16 cellular contexts compared by ENCODE assay signal in the genomic region with DNA sequence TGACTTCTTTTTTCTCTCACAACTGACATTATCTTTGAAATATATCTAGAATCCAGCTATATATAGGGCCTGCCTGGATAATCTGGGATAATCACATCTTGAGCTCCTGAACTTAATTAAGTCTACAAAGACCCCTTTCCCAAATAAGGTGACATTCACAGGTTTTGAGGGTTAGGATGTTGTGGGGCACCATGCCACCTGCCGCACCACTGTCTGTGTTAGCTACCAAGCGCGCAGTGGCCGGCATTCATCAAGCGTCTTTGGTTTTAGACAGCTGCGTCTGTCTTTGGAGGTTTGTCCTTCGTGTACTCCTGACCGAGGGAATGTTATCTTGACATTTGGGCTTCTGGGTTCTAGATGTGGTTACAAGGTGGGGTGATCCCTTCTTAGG. TPM values are rescaled to one million over a fixed set of nuclear protein-coding genes. Genes with fewer than 3 reads are reported as not detected.
A peak's percentile ranks its signal among the peaks of the same experiment; 100 is the strongest.
DNase-seq lines count a peak whose midpoint lies in the region; ATAC-seq and TF ChIP-seq lines count a peak whose summit lies in the region.
"Had no signal": no experiment of that assay in that cellular context is flagged by ENCODE, and none has a peak within 500 bp of the region (broad histone marks: within the 10 kb centered on the region; RNA-seq: fewer than 3 reads in every experiment).

No MANE protein-coding gene starts in this region.

- H3K27me3 Mint-ChIP-seq in activated CD4-positive, alpha-beta memory T cell treated with anti-CD3 and anti-CD28 coated beads for 36 hours, result no peaks in the 10 kb centered on the region
- no peaks in the 10 kb centered on the region for H3K27me3 Mint-ChIP-seq in memory B cell
- H3K27me3 Mint-ChIP-seq: brain had no signal

- no peak overlapping the region for H3K4me2 ChIP-seq in GM23248 (ENCODE audit: unreplicated experiment)

- H3K27ac ChIP-seq in left ventricle myocardium inferior (replicated peaks) (peak overlapping the region; percentile 67), GM23248 (no peak overlapping the region), SJCRH30 (no peak overlapping the region)
- H3K27ac ChIP-seq: SJSA1, thoracic aorta had no signal

- H3K9me3 ChIP-seq in left ventricle myocardium inferior (replicated peaks) (no peaks in the 10 kb centered on the region), GM23248 (ENCODE audit: low read depth) (no peaks in the 10 kb centered on the region), SJCRH30 (replicated peaks) (no peaks in the 10 kb centered on the region)
- H3K9me3 ChIP-seq: gastroesophageal sphincter, SJSA1, thoracic aorta had no signal

- H3K79me2 ChIP-seq in GM23248 (ENCODE audit: insufficient read depth), result peaks cover 100% of the 10 kb centered on the region

- no peak overlapping the region for H3K4me3 ChIP-seq in left ventricle myocardium inferior
- no peak overlapping the region for H3K4me3 ChIP-seq in GM23248
- H3K4me3 ChIP-seq in SJCRH30, result no peak overlapping the region
- H3K4me3 ChIP-seq: gastroesophageal sphincter, SJSA1, skin epidermis, thoracic aorta had no signal

- CTCF ChIA-PET in activated CD4-positive, alpha-beta memory T cell treated with anti-CD3 and anti-CD28 coated beads for 36 hours (lab: Charles Lee), result interaction anchor here (0.6 kb wide), 1 partner anchor 9 kb away, joined by 3 read pairs; no protein-coding TSS in a partner anchor

- H3K9ac ChIP-seq in GM23248, result no peak overlapping the region

- H3K36me3 ChIP-seq in left ventricle myocardium inferior (no peaks in the 10 kb centered on the region), GM23248 (ENCODE audit: low read depth) (no peaks in the 10 kb centered on the region), SJCRH30 (peaks cover 2% of the 10 kb centered on the region; the same call in 1 of the 2 replicates)
- H3K36me3 ChIP-seq: gastroesophageal sphincter, thoracic aorta had no signal

- H2AFZ ChIP-seq in GM23248, result no peak overlapping the region

- WGBS in GM23248 (ENCODE audit: low coverage in 1 of 2, low lambda C conversion rate in 2 of 2, missing lambda C conversion rate in 2 of 2), 2 experiments, result 96 to 98% methylated on average over 8 of the region's 8 CpGs

- H3K4me3 Mint-ChIP-seq in activated CD4-positive, alpha-beta memory T cell treated with anti-CD3 and anti-CD28 coated beads for 36 hours, result no peak overlapping the region
- no peak overlapping the region for H3K4me3 Mint-ChIP-seq in memory B cell

- no peak for ATAC-seq in left cardiac atrium
- ATAC-seq in memory B cell (ENCODE audit: low read depth), result no peak
- ATAC-seq: gastroesophageal sphincter, left ventricle myocardium superior had no signal

- no peaks in the 10 kb centered on the region for H3K36me3 Mint-ChIP-seq in activated CD4-positive, alpha-beta memory T cell treated with anti-CD3 and anti-CD28 coated beads for 36 hours
- no peaks in the 10 kb centered on the region for H3K36me3 Mint-ChIP-seq in memory B cell
- H3K36me3 Mint-ChIP-seq: brain had no signal

- H4K20me1 ChIP-seq in GM23248 (ENCODE audit: insufficient read depth), result peaks cover 12% of the 10 kb centered on the region; the same call in 1 of the 2 replicates

- no peaks in the 10 kb centered on the region for H3K9me2 ChIP-seq in GM23248 (ENCODE audit: insufficient read depth)

- POLR2A ChIA-PET in activated CD4-positive, alpha-beta memory T cell treated with anti-CD3 and anti-CD28 coated beads for 36 hours (lab: Charles Lee), result no interaction called here

- H3K4me1 ChIP-seq in left ventricle myocardium inferior, result peaks cover 89% of the 10 kb centered on the region
- H3K4me1 ChIP-seq in GM23248 (ENCODE audit: insufficient read depth), result peaks cover 16% of the 10 kb centered on the region
- peaks cover 10% of the 10 kb centered on the region for H3K4me1 ChIP-seq in SJCRH30
- H3K4me1 ChIP-seq: SJSA1 had no signal

- peaks cover 78% of the 10 kb centered on the region for H3K4me1 Mint-ChIP-seq in activated CD4-positive, alpha-beta memory T cell treated with anti-CD3 and anti-CD28 coated beads for 36 hours (ENCODE audit: low read depth)
- H3K4me1 Mint-ChIP-seq in memory B cell, result peaks cover 41% of the 10 kb centered on the region

- intact Hi-C loops in left ventricle myocardium inferior (cut with micrococcal nuclease) (no loop called here), left cardiac atrium (cut with DNase I) (no loop called here)
- intact Hi-C loops in activated CD4-positive, alpha-beta memory T cell treated with anti-CD3 and anti-CD28 coated beads for 36 hours (cut with micrococcal nuclease), result loop anchor here (10.0 kb wide), 1 partner anchor 145 kb away; no protein-coding TSS in a partner anchor

- no peaks in the 10 kb centered on the region for H3K9me3 Mint-ChIP-seq in activated CD4-positive, alpha-beta memory T cell treated with anti-CD3 and anti-CD28 coated beads for 36 hours
- H3K9me3 Mint-ChIP-seq in memory B cell, result no peaks in the 10 kb centered on the region
- H3K9me3 Mint-ChIP-seq: brain had no signal

- in situ Hi-C loops in GM23248 (cut with MboI), result no loop called here

- TF ChIP-seq CTCF in left ventricle myocardium inferior (IDR thresholded peaks at IDR 0.05; ENCODE audit: borderline replicate concordance), result no peak

- H3K27ac Mint-ChIP-seq in activated CD4-positive, alpha-beta memory T cell treated with anti-CD3 and anti-CD28 coated beads for 36 hours, result peak overlapping the region; percentile 66
- H3K27ac Mint-ChIP-seq in memory B cell, result peak overlapping the region; percentile 82
- H3K27ac Mint-ChIP-seq: brain had no signal

- no peak for DNase-seq in left ventricle myocardium inferior
- no peak for DNase-seq in left cardiac atrium
- DNase-seq in activated CD4-positive, alpha-beta memory T cell treated with anti-CD3 and anti-CD28 coated beads for 36 hours, result no peak
- DNase-seq in memory B cell (ENCODE audit: low spot score in 2 of 2), result no peak
- no peak for DNase-seq in GM23248
- DNase-seq in SJCRH30, result no peak
- no peak for DNase-seq in HUDEP-2 (lab: John Stamatoyannopoulos, UW; ENCODE audit: unreplicated experiment in 76 of 76)
- DNase-seq: activated effector memory CD4-positive, alpha-beta T cell treated with anti-CD3 and anti-CD28 coated beads, Interleukin-2, amount 50 U/mL, for 16 hours; left ventricle myocardium superior; NCI-H2081; stimulated activated CD4-positive, alpha-beta T cell treated with anti-CD3 and anti-CD28 coated beads, Interleukin-4, amount 100 ng/mL, for 1 hour had no signal

- H3K27me3 ChIP-seq in left ventricle myocardium inferior (ENCODE audit: low read depth) (no peaks in the 10 kb centered on the region), GM23248 (replicated peaks; ENCODE audit: insufficient read depth) (no peaks in the 10 kb centered on the region), SJCRH30 (no peaks in the 10 kb centered on the region)
- H3K27me3 ChIP-seq: gastroesophageal sphincter, SJSA1 had no signal

- H3F3A ChIP-seq in GM23248 (ENCODE audit: insufficient read depth), result peaks cover 11% of the 10 kb centered on the region; the same call in 1 of the 2 replicates

RNA-seq across cellular contexts. Expression of a gene that starts 7.5 kb away (rescaled TPM):
- total RNA-seq in left ventricle myocardium inferior (21.4 TPM), left cardiac atrium (10 to 100 TPM; 17.0 to 24.9 TPM)
- 10 to 100 TPM; 46.1 to 50.5 TPM for total RNA-seq in activated CD4-positive, alpha-beta memory T cell treated with anti-CD3 and anti-CD28 coated beads for 36 hours
- 21.0 and 23.1 TPM in 2 replicates for total RNA-seq in GM23248 (2014; rRNA removed; shearing (Covaris generic))
- 9.9 and 10.3 TPM in 2 replicates for polyA plus RNA-seq in GM23248 (2016; fragmentation: Nextera tagmentation; extraction: Ambion mirVana)
- total RNA-seq in SJCRH30 (2014; rRNA removed; shearing (Covaris generic)), result 24.6 and 31.0 TPM in 2 replicates
